In the genomic region with DNA sequence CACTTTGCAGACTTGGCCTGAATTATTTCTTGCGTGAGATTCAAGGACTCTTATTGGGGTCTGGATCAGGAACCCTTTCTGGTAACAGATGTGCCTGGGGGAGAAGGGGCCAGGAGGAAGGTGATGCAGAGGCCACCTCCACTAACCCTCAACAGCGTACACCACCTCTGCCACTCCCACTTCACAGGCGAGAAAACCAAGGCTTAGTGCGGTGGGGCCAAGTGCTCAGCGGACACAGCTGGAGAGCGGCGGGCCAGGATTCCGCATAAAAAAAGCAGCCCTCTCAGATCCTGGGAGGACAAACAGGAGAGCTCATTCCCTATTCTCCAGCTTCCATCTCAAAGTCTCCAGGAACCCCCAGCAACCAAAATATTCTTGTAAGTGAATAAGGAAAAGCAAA, we compare ENCODE assay signal across 20 cellular contexts.
"Had no signal": no experiment of that assay in that cellular context is flagged by ENCODE, and none has a peak within 500 bp of the region (broad histone marks: within the 10 kb centered on the region; RNA-seq: fewer than 3 reads in every experiment).

No MANE protein-coding gene starts in this region.

- H3K9me3 Mint-ChIP-seq: effector memory CD8-positive, alpha-beta T cell; memory B cell; mesothelial cell of epicardium; natural killer cell had no signal

- H3K36me3 Mint-ChIP-seq: immature natural killer cell, memory B cell, mesothelial cell of epicardium, natural killer cell had no signal

- DNase-seq: effector memory CD8-positive, alpha-beta T cell; esophagus squamous epithelium; foreskin fibroblast; immature natural killer cell; left lung; lower lobe of right lung; natural killer cell; spleen; stimulated activated CD4-positive, alpha-beta T cell treated with anti-CD3 and anti-CD28 coated beads, Interleukin-15, amount 100 ng/mL, for 24 hours; stimulated activated CD4-positive, alpha-beta T cell treated with anti-CD3 and anti-CD28 coated beads, Interleukin-1b, Interleukin-23, amount 100 ng/mL, for 48 hours; stimulated activated CD4-positive, alpha-beta T cell treated with anti-CD3 and anti-CD28 coated beads, Interleukin-4, amount 100 ng/mL, for 4 hours; stimulated activated naive CD4-positive, alpha-beta T cell; stomach; substantia nigra; transverse colon had no signal

- H3K27me3 Mint-ChIP-seq: effector memory CD8-positive, alpha-beta T cell; memory B cell had no signal

- H3K27ac ChIP-seq: esophagus squamous epithelium, gastroesophageal sphincter, left lung, lower lobe of right lung, neutrophil, spleen, stomach, thoracic aorta, transverse colon had no signal

- H3K4me1 Mint-ChIP-seq: immature natural killer cell had no signal

- H3K4me3 Mint-ChIP-seq: effector memory CD8-positive, alpha-beta T cell; immature natural killer cell; memory B cell; mesothelial cell of epicardium; natural killer cell had no signal

- H3K27ac Mint-ChIP-seq: immature natural killer cell, memory B cell, mesothelial cell of epicardium, natural killer cell had no signal
